ENCODE assay signal across 9 cellular contexts in genomic region chr1:41868241-41868953, GRCh38. TPM values are rescaled to one million over a fixed set of nuclear protein-coding genes. Genes with fewer than 3 reads are reported as not detected.
DNase-seq lines count a peak whose midpoint lies in the region; ATAC-seq, FAIRE-seq and TF ChIP-seq lines count a peak whose summit lies in the region.
"Had no signal": no experiment of that assay in that cellular context is flagged by ENCODE, and none has a peak within 500 bp of the region (broad histone marks: within the 10 kb centered on the region; RNA-seq: fewer than 3 reads in every experiment).

No MANE protein-coding gene starts in this region.

- H3K79me2 ChIP-seq in neural progenitor cell (ENCODE audit: low read depth) = no peaks in the 10 kb centered on the region

- H3K9me3 Mint-ChIP-seq in activated CD8-positive, alpha-beta memory T cell treated with anti-CD3 and anti-CD28 coated beads, Interleukin-2, amount 10 ng/mL, durations not matched to agents 7 days and 5 days (ENCODE audit: low read depth) = no peaks in the 10 kb centered on the region
- no peaks in the 10 kb centered on the region for H3K9me3 Mint-ChIP-seq in neural progenitor cell

- H3K9me3 ChIP-seq in neural progenitor cell (ENCODE audit: low read depth) = no peaks in the 10 kb centered on the region

- CTCF ChIA-PET in activated CD8-positive, alpha-beta memory T cell treated with anti-CD3 and anti-CD28 coated beads, Interleukin-2, amount 10 ng/mL, durations not matched to agents 7 days and 5 days (lab: Charles Lee) = interaction anchor here (1.0 to 1.9 kb wide), 5 partner anchors 170 to 305 kb away, joined by 3 to 6 read pairs (median 4); no protein-coding TSS in a partner anchor

- H3K9ac ChIP-seq in neural progenitor cell = no peak overlapping the region
- H3K9ac ChIP-seq: BLaER1 treated with 17β-estradiol and CSF1 and Interleukin-3, amounts not matched to agents 10 nM and 100 nM had no signal

- H2AFZ ChIP-seq in neural progenitor cell (replicated peaks) = no peak overlapping the region

- ATAC-seq in activated CD8-positive, alpha-beta memory T cell treated with anti-CD3 and anti-CD28 coated beads, Interleukin-2, amount 10 ng/mL, durations not matched to agents 7 days and 5 days = peak; percentile 89
- ATAC-seq in HG02870 (IDR thresholded peaks at IDR 0.05; ENCODE audit: unreplicated experiment) = peak; percentile 77

- H3K27me3 ChIP-seq in neural progenitor cell = no peaks in the 10 kb centered on the region
- H3K27me3 ChIP-seq: BLaER1 treated with 17β-estradiol and CSF1 and Interleukin-3, amounts not matched to agents 10 nM and 100 nM had no signal

- peaks cover 3% of the 10 kb centered on the region for H3K4me1 ChIP-seq in neural progenitor cell

- H3K4me3 ChIP-seq in neural progenitor cell = no peak overlapping the region
- H3K4me3 ChIP-seq: BLaER1 treated with 17β-estradiol and CSF1 and Interleukin-3, amounts not matched to agents 10 nM and 100 nM had no signal

- DNase-seq in activated CD8-positive, alpha-beta memory T cell treated with anti-CD3 and anti-CD28 coated beads, Interleukin-2, amount 10 ng/mL, durations not matched to agents 7 days and 5 days = peak; percentile 67
- no peak for DNase-seq in activated CD8-positive, alpha-beta memory T cell treated with anti-CD3 and anti-CD28 coated beads for 24 hours
- peak; percentile 32 for DNase-seq in SW480 (ENCODE audit: low spot score)
- DNase-seq in neural progenitor cell (ENCODE audit: low spot score) = no peak
- no peak for DNase-seq in retina
- no peak for DNase-seq in urothelium cell line (ENCODE audit: low spot score)
- DNase-seq in activated effector memory CD4-positive, alpha-beta T cell treated with anti-CD3 and anti-CD28 coated beads, Interleukin-2, amount 50 U/mL, for 16 hours = no peak

- no peak overlapping the region for H3K4me3 Mint-ChIP-seq in activated CD8-positive, alpha-beta memory T cell treated with anti-CD3 and anti-CD28 coated beads, Interleukin-2, amount 10 ng/mL, durations not matched to agents 7 days and 5 days
- no peak overlapping the region for H3K4me3 Mint-ChIP-seq in neural progenitor cell

- peaks cover 18% of the 10 kb centered on the region for H3K4me1 Mint-ChIP-seq in activated CD8-positive, alpha-beta memory T cell treated with anti-CD3 and anti-CD28 coated beads, Interleukin-2, amount 10 ng/mL, durations not matched to agents 7 days and 5 days
- peaks cover 28% of the 10 kb centered on the region for H3K4me1 Mint-ChIP-seq in neural progenitor cell

- H3K27ac Mint-ChIP-seq in activated CD8-positive, alpha-beta memory T cell treated with anti-CD3 and anti-CD28 coated beads, Interleukin-2, amount 10 ng/mL, durations not matched to agents 7 days and 5 days = peak overlapping the region; percentile 27
- no peak overlapping the region for H3K27ac Mint-ChIP-seq in neural progenitor cell

- FAIRE-seq in urothelium cell line (lab: Jason Lieb, UNC) = no peak

- H3K4me2 ChIP-seq in neural progenitor cell = no peak overlapping the region

- H4K20me1 ChIP-seq in neural progenitor cell (ENCODE audit: low read depth) = no peaks in the 10 kb centered on the region
- H4K20me1 ChIP-seq: BLaER1 treated with 17β-estradiol and CSF1 and Interleukin-3, amounts not matched to agents 10 nM and 100 nM had no signal

- H3K27ac ChIP-seq in neural progenitor cell = no peak overlapping the region
- H3K27ac ChIP-seq: BLaER1 treated with 17β-estradiol and CSF1 and Interleukin-3, amounts not matched to agents 10 nM and 100 nM had no signal

- no peaks in the 10 kb centered on the region for H3K27me3 Mint-ChIP-seq in activated CD8-positive, alpha-beta memory T cell treated with anti-CD3 and anti-CD28 coated beads, Interleukin-2, amount 10 ng/mL, durations not matched to agents 7 days and 5 days
- peaks cover 9% of the 10 kb centered on the region for H3K27me3 Mint-ChIP-seq in neural progenitor cell (ENCODE audit: insufficient read depth, low read depth)

- no peaks in the 10 kb centered on the region for H3K36me3 ChIP-seq in neural progenitor cell
- H3K36me3 ChIP-seq: BLaER1 treated with 17β-estradiol and CSF1 and Interleukin-3, amounts not matched to agents 10 nM and 100 nM had no signal

- no peaks in the 10 kb centered on the region for H3K36me3 Mint-ChIP-seq in activated CD8-positive, alpha-beta memory T cell treated with anti-CD3 and anti-CD28 coated beads, Interleukin-2, amount 10 ng/mL, durations not matched to agents 7 days and 5 days
- no peaks in the 10 kb centered on the region for H3K36me3 Mint-ChIP-seq in neural progenitor cell

- TF ChIP-seq CTCF in neural progenitor cell (IDR thresholded peaks at IDR 0.05) = peak; percentile 4

- peaks cover 2% of the 10 kb centered on the region for H3F3A ChIP-seq in neural progenitor cell (ENCODE audit: low read depth)

RNA-seq across cellular contexts. Expression of gene HIVEP3, which starts 50.3 kb away (rescaled TPM):
- 10 to 100 TPM; 15.1 to 18.1 TPM for total RNA-seq in activated CD8-positive, alpha-beta memory T cell treated with anti-CD3 and anti-CD28 coated beads, Interleukin-2, amount 10 ng/mL, durations not matched to agents 7 days and 5 days
- 0.37 and 1.1 TPM in 2 replicates for total RNA-seq in neural progenitor cell (ENCODE audit: low replicate concordance)

Comparison
In these comparisons a context has a peak if more than half of its experiments do, and no peak if none do; other contexts are left out.
1. DNase-seq: peak in activated CD8-positive, alpha-beta memory T cell treated with anti-CD3 and anti-CD28 coated beads, Interleukin-2, amount 10 ng/mL, durations not matched to agents 7 days and 5 days (single experiment) and SW480 (single experiment); none in activated CD8-positive, alpha-beta memory T cell treated with anti-CD3 and anti-CD28 coated beads for 24 hours (single experiment), neural progenitor cell (single experiment), retina (single experiment), urothelium cell line (single experiment) and activated effector memory CD4-positive, alpha-beta T cell treated with anti-CD3 and anti-CD28 coated beads, Interleukin-2, amount 50 U/mL, for 16 hours (single experiment).